Comparison of ENCODE assay signal across 18 cellular contexts in genomic region chr15:28593424-28594129, GRCh38. TPM values are rescaled to one million over a fixed set of nuclear protein-coding genes. Genes with fewer than 3 reads are reported as not detected.
"Had no signal": no experiment of that assay in that cellular context is flagged by ENCODE, and none has a peak within 500 bp of the region (broad histone marks: within the 10 kb centered on the region; RNA-seq: fewer than 3 reads in every experiment).

No MANE protein-coding gene starts in this region.

RNA-seq across cellular contexts. Expression of gene GOLGA6L25, which starts 40.2 kb away (rescaled TPM):
- total RNA-seq: natural killer cell treated with Interleukin-12 subunit alpha and Interleukin-12 subunit beta and Interleukin-15 and Interleukin-18, amount 100 ng/mL, for 72 hours; neural crest cell; omental fat pad; osteocyte; pancreas; posterior vena cava; prostate gland; pulmonary artery endothelial cell; right atrium auricular region; sciatic nerve; smooth muscle cell; spleen; suprapubic skin; testis; transverse colon; upper lobe of right lung; urinary bladder; uterus had no signal
- polyA plus RNA-seq: pancreas, smooth muscle cell, spleen, urinary bladder had no signal
